ENCODE assay signal across 8 cellular contexts in the genomic region with DNA sequence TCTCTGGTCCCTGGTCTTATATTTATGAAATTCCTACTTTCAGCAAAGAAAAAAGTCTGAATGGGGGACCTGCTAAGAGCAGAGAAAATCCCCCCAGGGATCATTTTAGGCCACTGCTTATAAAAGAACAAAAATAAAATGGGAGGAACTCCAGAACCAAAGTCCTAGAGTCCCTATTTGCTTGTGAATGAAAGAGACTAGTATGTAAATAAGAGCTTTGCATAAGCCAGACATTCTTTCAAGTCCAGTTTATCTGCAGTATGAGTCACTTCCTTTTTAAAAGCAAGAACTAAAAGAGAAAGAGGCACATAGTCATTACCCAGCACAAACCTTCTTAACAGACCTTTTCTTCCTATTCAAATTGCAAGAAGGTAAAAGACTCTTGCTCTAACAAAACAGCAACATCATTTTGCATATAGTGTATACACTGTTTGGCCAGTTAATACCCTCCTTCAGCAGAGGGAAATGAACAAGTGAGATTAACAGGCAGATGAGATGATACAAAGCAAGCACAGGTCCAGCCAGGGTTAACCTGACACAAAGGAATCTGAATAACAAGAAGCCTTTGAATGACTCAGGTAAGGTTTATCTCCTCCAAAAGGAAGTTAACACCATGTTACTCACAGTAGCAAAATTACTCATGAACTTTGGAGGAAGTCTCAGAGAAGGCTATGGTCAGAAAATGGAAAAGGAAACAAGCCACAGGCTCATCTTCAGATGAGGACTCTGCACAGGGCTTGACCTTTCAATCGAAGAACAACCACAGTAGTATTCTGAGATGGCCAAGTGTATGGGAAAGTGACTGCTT.
DNase-seq lines count a peak whose midpoint lies in the region; ATAC-seq and TF ChIP-seq lines count a peak whose summit lies in the region.

No MANE protein-coding gene starts in this region.

- H3K27me3 Mint-ChIP-seq in chondrocyte (ENCODE audit: low read depth) = no peaks in the 10 kb centered on the region

- 25% methylated on average over 1 of the region's 1 CpG; no CpG with 5 or more reads in 1 of the 2 experiments for WGBS in mesodermal cell (ENCODE audit: insufficient coverage in 2 of 2), 2 experiments
- 76% methylated on average over 1 of the region's 1 CpG for WGBS in suprapubic skin

- peaks cover 53% of the 10 kb centered on the region for H3K4me1 ChIP-seq in PC-9 (replicated peaks; ENCODE audit: insufficient read depth)
- H3K4me1 ChIP-seq in mesodermal cell (ENCODE audit: control insufficient read depth, insufficient read depth, low read length, poor library complexity, severe bottlenecking) = peaks cover 15% of the 10 kb centered on the region
- H3K4me1 ChIP-seq in suprapubic skin = peaks cover 10% of the 10 kb centered on the region

- H3K4me1 Mint-ChIP-seq in chondrocyte (ENCODE audit: low read depth) = peaks cover 15% of the 10 kb centered on the region

- H3K27me3 ChIP-seq in PC-9 (ENCODE audit: insufficient read depth, low read depth) = no peaks in the 10 kb centered on the region
- no peaks in the 10 kb centered on the region for H3K27me3 ChIP-seq in suprapubic skin

- BruUV-seq in PC-9 (replicated peaks; lab: Mats Ljungman, UMichigan) = no TSS peak

- intact Hi-C loops in PC-9 (cut with micrococcal nuclease; ENCODE audit: unreplicated experiment) = loop anchor here (1.0 to 2.0 kb wide), 2 partner anchors 34 to 288 kb away; no protein-coding TSS in a partner anchor

- no peaks in the 10 kb centered on the region for H3K36me3 Mint-ChIP-seq in chondrocyte (ENCODE audit: low read depth)

- TF ChIP-seq CTCF in PC-9 (conservative IDR thresholded peaks at IDR 0.05) (no peak), chondrocyte (IDR thresholded peaks at IDR 0.05) (no peak), suprapubic skin (IDR thresholded peaks at IDR 0.05) (no peak)

- no peaks in the 10 kb centered on the region for H4K20me1 ChIP-seq in PC-9 (ENCODE audit: insufficient read depth)

- H3K4me3 Mint-ChIP-seq in chondrocyte (ENCODE audit: unreplicated experiment) = no peak overlapping the region

- H3F3A ChIP-seq in PC-9 (ENCODE audit: insufficient read depth, low read depth) = peaks cover 47% of the 10 kb centered on the region

- H3K9me2 ChIP-seq in PC-9 (ENCODE audit: insufficient read depth) = no peaks in the 10 kb centered on the region

- TF ChIP-seq POLR2A in suprapubic skin (IDR thresholded peaks at IDR 0.05) = no peak

- H3K4me3 ChIP-seq in PC-9 (peak overlapping the region; percentile 22; the same call in 1 of the 2 replicates), mesodermal cell (ENCODE audit: extremely low read depth, insufficient read depth, low read length, poor library complexity, severe bottlenecking) (no peak overlapping the region), suprapubic skin (no peak overlapping the region)

- H3K79me2 ChIP-seq in PC-9 (ENCODE audit: low read depth) = no peaks in the 10 kb centered on the region; the same call in 1 of the 2 replicates

- ATAC-seq in GM19025 (IDR thresholded peaks at IDR 0.05; ENCODE audit: low read depth, unreplicated experiment) (peak; percentile 92), HG03103 (IDR thresholded peaks at IDR 0.05; ENCODE audit: low read depth, unreplicated experiment) (peak; percentile 93)

- H3K4me2 ChIP-seq in PC-9 = peak overlapping the region; percentile 67

- no peaks in the 10 kb centered on the region for H3K9me3 Mint-ChIP-seq in chondrocyte (ENCODE audit: low read depth)

- peak overlapping the region; percentile 85 for H3K27ac Mint-ChIP-seq in chondrocyte (ENCODE audit: unreplicated experiment)

- H3K27ac ChIP-seq in PC-9 = peak overlapping the region; percentile 99
- H3K27ac ChIP-seq in mesodermal cell (ENCODE audit: low read depth, low read length, severe bottlenecking) = peak overlapping the region; percentile 92
- no peak overlapping the region for H3K27ac ChIP-seq in suprapubic skin

- CTCF ChIA-PET in PC-9 (lab: Charles Lee) = no interaction called here

- H3K9me3 ChIP-seq in PC-9 (ENCODE audit: insufficient read depth, low read depth) (peaks cover 3% of the 10 kb centered on the region), mesodermal cell (ENCODE audit: control insufficient read depth, low read length) (peaks cover 4% of the 10 kb centered on the region), suprapubic skin (no peaks in the 10 kb centered on the region)

- POLR2A ChIA-PET in PC-9 (lab: Charles Lee; ENCODE audit: unreplicated experiment) = interaction anchor here (0.6 to 0.7 kb wide), 3 partner anchors 79 to 230 kb away, joined by 3 to 4 read pairs (median 4); no protein-coding TSS in a partner anchor

- peak overlapping the region; percentile 53; the same call in 1 of the 2 replicates for H2AFZ ChIP-seq in PC-9

- H3K36me3 ChIP-seq in PC-9 (ENCODE audit: low read depth) (0 out of 2 replicates have a peak, but pooled peaks cover 3% of the 10 kb centered on the region), mesodermal cell (ENCODE audit: control insufficient read depth, insufficient read depth, low read length) (no peaks in the 10 kb centered on the region), suprapubic skin (no peaks in the 10 kb centered on the region)

- peak; percentile 86 for DNase-seq in CD1c-positive myeloid dendritic cell (ENCODE audit: extremely low spot score)
- DNase-seq in PC-9 = peak; percentile 43 to 97
- no peak for DNase-seq in chondrocyte (ENCODE audit: low spot score)
- DNase-seq in suprapubic skin (ENCODE audit: low spot score in 2 of 2) = no peak
- no peak for DNase-seq in D341Med (ENCODE audit: low spot score)

- TF ChIP-seq EP300 in suprapubic skin (IDR thresholded peaks at IDR 0.05) = no peak

Comparison
In these comparisons a context has a peak if more than half of its experiments do, and no peak if none do; other contexts are left out.
1. DNase-seq: peak in CD1c-positive myeloid dendritic cell (single experiment) and PC-9 (2 of 2); none in chondrocyte (single experiment), suprapubic skin (0 of 2) and D341Med (single experiment).